Comparison of ENCODE assay signal across 8 cellular contexts in the genomic region with DNA sequence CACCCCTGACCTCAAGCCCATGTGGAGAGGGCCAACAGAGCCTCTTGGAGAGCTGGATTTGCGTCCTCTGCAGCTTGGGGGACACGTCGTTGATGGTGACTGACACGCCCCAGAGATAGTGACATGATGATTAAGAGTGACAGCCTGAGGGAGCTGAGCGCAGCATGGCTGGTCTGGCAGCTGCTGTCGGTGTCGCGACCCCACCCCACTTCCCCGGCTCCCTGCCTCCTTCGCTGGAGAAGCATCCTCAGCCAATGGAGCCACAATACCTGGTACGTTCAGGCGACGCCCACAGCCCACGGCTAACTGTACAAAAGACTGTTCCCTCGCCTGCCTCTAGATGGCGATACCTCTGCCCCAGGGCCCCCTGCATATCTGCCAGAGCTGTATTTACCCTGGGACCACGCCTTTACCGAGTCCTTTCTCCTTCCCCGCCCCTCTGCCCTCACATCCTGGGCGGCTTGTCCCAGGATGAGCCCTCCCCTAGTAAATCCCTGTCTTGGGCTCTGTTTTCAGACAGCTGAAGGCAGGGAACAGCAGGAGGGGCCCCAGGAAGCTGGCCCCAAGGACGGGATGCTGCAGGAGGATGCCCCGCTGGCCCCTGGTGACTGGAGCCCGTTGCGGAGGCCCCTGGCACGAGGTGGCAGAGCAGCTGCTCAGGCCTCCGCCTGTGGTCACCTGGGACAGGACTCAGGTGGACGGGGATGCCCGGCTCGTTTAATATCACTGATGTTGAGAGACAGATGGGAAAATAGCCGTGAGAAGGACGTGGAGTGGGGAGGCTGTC.
DNase-seq lines count a peak whose midpoint lies in the region; ATAC-seq and TF ChIP-seq lines count a peak whose summit lies in the region.

No MANE protein-coding gene starts in this region.

- H3K27ac ChIP-seq in CD4-positive, CD25-positive, alpha-beta regulatory T cell (ENCODE audit: insufficient read depth, low read length, poor library complexity, severe bottlenecking): no peak overlapping the region
- H3K27ac ChIP-seq in GM23248 (no peak overlapping the region), WERI-Rb-1 (no peak overlapping the region), mammary epithelial cell (ENCODE audit: insufficient read depth, low read depth, low read length) (no peak overlapping the region)

- ATAC-seq in CD4-positive, CD25-positive, alpha-beta regulatory T cell (ENCODE audit: low read depth in 2 of 2): peak; percentile 86 to 88
- no peak for ATAC-seq in HG03025 (IDR thresholded peaks at IDR 0.05; ENCODE audit: low FRiP score, unreplicated experiment)

- H3K9me3 ChIP-seq in CD4-positive, CD25-positive, alpha-beta regulatory T cell (ENCODE audit: control insufficient read depth in 2 of 2, low read length in 2 of 2): no peaks in the 10 kb centered on the region
- H3K9me3 ChIP-seq in GM23248 (ENCODE audit: low read depth) (no peaks in the 10 kb centered on the region), WERI-Rb-1 (ENCODE audit: severe bottlenecking) (no peaks in the 10 kb centered on the region), mammary epithelial cell (replicated peaks; ENCODE audit: insufficient read depth, low read length) (no peaks in the 10 kb centered on the region)

- dilution Hi-C loops in mammary epithelial cell (cut with HindIII; ENCODE audit: low sequenced_read_pairs): loop anchor here (5.0 to 25.0 kb wide), 3 partner anchors 93 to 245 kb away; a partner anchor contains a TSS

- no peaks in the 10 kb centered on the region for H3F3A ChIP-seq in GM23248 (ENCODE audit: insufficient read depth)

- no TSS peak for BruUV-seq in mammary epithelial cell (replicated peaks; lab: Mats Ljungman, UMichigan)

- intact Hi-C loops in mammary epithelial cell (cut with micrococcal nuclease): loop anchor here (1.0 to 2.0 kb wide), 4 partner anchors 39 to 239 kb away; a partner anchor contains a TSS

- DNase-seq in CD4-positive, CD25-positive, alpha-beta regulatory T cell: peak; percentile 42 to 74 (median 63)
- peak; percentile 72 for DNase-seq in GM23248
- peak; percentile 47 for DNase-seq in NCI-H2107 treated with DMSO at 0.1 percent for 48 hours (lab: John Stamatoyannopoulos, UW; ENCODE audit: unreplicated experiment)
- DNase-seq in WERI-Rb-1: peak; percentile 91
- DNase-seq in mammary epithelial cell: peak; percentile 53
- DNase-seq in inferior parietal cortex (ENCODE audit: extremely low spot score): peak; percentile 65
- DNase-seq in stimulated activated CD4-positive, alpha-beta T cell treated with anti-CD3 and anti-CD28 coated beads, Interleukin-12 subunit alpha, Interleukin-12 subunit beta, amount 100 ng/mL, for 4 hours: peak; percentile 67

- CTCF ChIA-PET in mammary epithelial cell (lab: Charles Lee; ENCODE audit: low non-redundant PET): interaction anchor here (0.8 to 1.6 kb wide), 3 partner anchors 14 to 239 kb away, joined by 3 to 5 read pairs (median 4); no protein-coding TSS in a partner anchor

- no peak overlapping the region for H3K4me3 ChIP-seq in CD4-positive, CD25-positive, alpha-beta regulatory T cell (ENCODE audit: low read depth, low read length)
- no peak overlapping the region for H3K4me3 ChIP-seq in GM23248
- H3K4me3 ChIP-seq in WERI-Rb-1 (ENCODE audit: low read depth, low read length): peak overlapping the region; percentile 51
- peak overlapping the region in 1 of 3 experiments; percentile 36 for H3K4me3 ChIP-seq in mammary epithelial cell (replicated peaks in 1 of 3; ENCODE audit: insufficient read depth in 1 of 3, low read depth in 2 of 3, low read length in 3 of 3)

- peaks cover 0 to 1% (median 0%) of the 10 kb centered on the region in 7 donors for H3K9me3 Mint-ChIP-seq in CD4-positive, CD25-positive, alpha-beta regulatory T cell

- H3K9ac ChIP-seq in GM23248 (no peak overlapping the region), mammary epithelial cell (ENCODE audit: insufficient read depth, low read length) (no peak overlapping the region)

- H3K79me2 ChIP-seq in GM23248 (ENCODE audit: insufficient read depth): no peaks in the 10 kb centered on the region
- H3K79me2 ChIP-seq in mammary epithelial cell (ENCODE audit: insufficient read depth, low read length): no peaks in the 10 kb centered on the region

- peaks cover 0 to 16% (median 10%) of the 10 kb centered on the region in 4 donors for H3K4me1 Mint-ChIP-seq in CD4-positive, CD25-positive, alpha-beta regulatory T cell

- H3K4me1 ChIP-seq in CD4-positive, CD25-positive, alpha-beta regulatory T cell (ENCODE audit: control insufficient read depth, insufficient read depth, low read length, poor library complexity, severe bottlenecking): peaks cover 14% of the 10 kb centered on the region
- H3K4me1 ChIP-seq in GM23248 (ENCODE audit: insufficient read depth): no peaks in the 10 kb centered on the region
- H3K4me1 ChIP-seq in mammary epithelial cell (ENCODE audit: insufficient read depth, low read length): peaks cover 13% of the 10 kb centered on the region

- H3K36me3 ChIP-seq in CD4-positive, CD25-positive, alpha-beta regulatory T cell (ENCODE audit: control insufficient read depth, insufficient read depth, low read length): no peaks in the 10 kb centered on the region
- H3K36me3 ChIP-seq in GM23248 (ENCODE audit: low read depth) (no peaks in the 10 kb centered on the region), WERI-Rb-1 (no peaks in the 10 kb centered on the region), mammary epithelial cell (ENCODE audit: insufficient read depth, low read length) (no peaks in the 10 kb centered on the region)

- H2AFZ ChIP-seq in GM23248: no peak overlapping the region
- peak overlapping the region; percentile 76 for H2AFZ ChIP-seq in mammary epithelial cell (ENCODE audit: low read depth, low read length)

- peak overlapping the region in 2 of 3 donors; percentile 5 to 36 for H3K27ac Mint-ChIP-seq in CD4-positive, CD25-positive, alpha-beta regulatory T cell

- peak; percentile 91 for TF ChIP-seq CTCF in WERI-Rb-1 (IDR thresholded peaks at IDR 0.05; ENCODE audit: low read depth, low read length)
- TF ChIP-seq CTCF in mammary epithelial cell (conservative IDR thresholded peaks at IDR 0.05 in 1 of 2, IDR thresholded peaks at IDR 0.05 in 1 of 2; ENCODE audit: extremely low read depth in 1 of 2, insufficient read depth in 1 of 2, low read depth in 1 of 2, low read length in 2 of 2): peak; percentile 86 to 88

- H3K4me3 Mint-ChIP-seq in CD4-positive, CD25-positive, alpha-beta regulatory T cell: peak overlapping the region; percentile 63 to 92 (median 86)

- H3K4me2 ChIP-seq in GM23248 (ENCODE audit: unreplicated experiment) (peak overlapping the region; percentile 72), mammary epithelial cell (ENCODE audit: insufficient read depth, low read depth, low read length) (peak overlapping the region; percentile 74)

- no peaks in the 10 kb centered on the region for H4K20me1 ChIP-seq in GM23248 (ENCODE audit: insufficient read depth)
- no peaks in the 10 kb centered on the region for H4K20me1 ChIP-seq in mammary epithelial cell (ENCODE audit: insufficient read depth, low read length)

- in situ Hi-C loops in GM23248 (cut with MboI): no loop called here
- in situ Hi-C loops in mammary epithelial cell (cut with MboI; ENCODE audit: low sequenced_read_pairs in 2 of 2): no loop called here

- peaks cover 21% of the 10 kb centered on the region for H3K27me3 Mint-ChIP-seq in CD4-positive, CD25-positive, alpha-beta regulatory T cell

- no peaks in the 10 kb centered on the region for H3K36me3 Mint-ChIP-seq in CD4-positive, CD25-positive, alpha-beta regulatory T cell

- no peaks in the 10 kb centered on the region for H3K9me2 ChIP-seq in GM23248 (ENCODE audit: insufficient read depth)

- WGBS in GM23248 (ENCODE audit: low coverage in 1 of 2, low lambda C conversion rate in 2 of 2, missing lambda C conversion rate in 2 of 2), 2 experiments: 15 to 16% methylated on average over 30 to 31 of the region's 31 CpGs
- WGBS in mammary epithelial cell (ENCODE audit: low coverage, missing lambda C conversion rate): 80% methylated on average over 12 of the region's 31 CpGs

- peaks cover 3% of the 10 kb centered on the region for H3K27me3 ChIP-seq in CD4-positive, CD25-positive, alpha-beta regulatory T cell (ENCODE audit: control insufficient read depth, insufficient read depth, low read length)
- peaks cover 23% of the 10 kb centered on the region for H3K27me3 ChIP-seq in GM23248 (replicated peaks; ENCODE audit: insufficient read depth)
- no peaks in the 10 kb centered on the region for H3K27me3 ChIP-seq in WERI-Rb-1 (ENCODE audit: insufficient read depth, low read depth, severe bottlenecking)
- no peaks in the 10 kb centered on the region for H3K27me3 ChIP-seq in mammary epithelial cell (ENCODE audit: insufficient read depth, low read length)
